ENCODE assay signal across 9 cellular contexts in the genomic region with DNA sequence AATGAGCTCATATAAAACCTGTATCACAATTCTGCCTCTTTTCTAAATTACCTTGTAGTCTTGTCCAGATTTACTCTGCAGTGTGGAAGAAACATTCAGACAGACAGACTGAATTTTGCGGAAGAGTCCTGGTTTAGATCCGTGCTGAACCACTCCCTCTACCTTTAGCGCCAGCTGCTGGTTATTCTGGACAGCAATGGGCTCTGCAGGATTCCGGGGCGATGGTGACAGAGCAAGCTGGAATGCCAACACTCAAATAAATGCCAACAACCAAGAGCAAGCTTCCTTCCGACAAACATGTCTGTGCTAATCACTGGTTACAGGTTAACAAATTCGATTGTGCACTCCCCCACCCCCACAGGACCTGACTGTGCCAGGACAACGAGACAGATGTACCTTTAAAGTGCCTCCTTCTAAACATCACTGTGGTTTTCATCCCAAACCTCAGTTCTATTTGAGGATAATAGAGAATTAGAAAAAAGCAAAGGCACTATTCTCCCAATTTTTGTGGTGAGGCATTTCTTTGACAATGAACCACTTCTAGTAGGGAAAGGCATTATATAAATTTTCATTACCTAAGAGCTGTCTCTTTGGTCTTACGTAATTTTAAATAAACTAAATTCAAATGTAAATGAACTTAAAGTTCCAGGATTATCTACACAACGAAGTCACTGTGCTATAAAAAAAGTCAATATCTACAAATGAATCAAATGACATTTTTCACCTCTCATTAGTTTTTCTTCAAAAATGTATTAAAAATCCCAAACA.
DNase-seq lines count a peak whose midpoint lies in the region; ATAC-seq and TF ChIP-seq lines count a peak whose summit lies in the region.
"Had no signal": no experiment of that assay in that cellular context is flagged by ENCODE, and none has a peak within 500 bp of the region (broad histone marks: within the 10 kb centered on the region; RNA-seq: fewer than 3 reads in every experiment).

No MANE protein-coding gene starts in this region.

- ATAC-seq in mucosa of descending colon, result peak; percentile 88
- ATAC-seq in HG02588 (IDR thresholded peaks at IDR 0.05; ENCODE audit: unreplicated experiment), result no peak
- no peak for ATAC-seq in GM19328 (IDR thresholded peaks at IDR 0.05; ENCODE audit: unreplicated experiment)
- ATAC-seq in stimulated activated naive CD8-positive, alpha-beta T cell treated with anti-CD3 and anti-CD28 coated beads, Interleukin-15, Interleukin-2, amounts not matched to agents 100 U/mL and 50 U/mL, for 24 hours, result no peak

- peak overlapping the region; percentile 52 for H3K27ac ChIP-seq in epithelial cell of prostate

- no peaks in the 10 kb centered on the region for H3K27me3 ChIP-seq in BJ (ENCODE audit: control insufficient read depth, insufficient read depth, low read length)

- no peaks in the 10 kb centered on the region for H3K9me3 ChIP-seq in mucosa of descending colon

- TF ChIP-seq CTCF in BJ (IDR thresholded peaks at IDR 0.05; ENCODE audit: insufficient read depth, low read depth, low read length) (peak; percentile 49), mucosa of descending colon (IDR thresholded peaks at IDR 0.05) (peak; percentile 47)

- DNase-seq in BJ (ENCODE audit: low read depth) (no peak), NCI-H226 (peak; percentile 1), epithelial cell of prostate (ENCODE audit: low read depth, low spot score) (peak; percentile 88), mucosa of descending colon (peak in 2 of 3 donors; percentile 68 to 77), NOMO-1 (lab: John Stamatoyannopoulos, UW; ENCODE audit: unreplicated experiment in 2 of 2) (no peak)
- DNase-seq in stimulated activated naive CD8-positive, alpha-beta T cell treated with anti-CD3 and anti-CD28 coated beads, Interleukin-15, Interleukin-2, amounts not matched to agents 100 U/mL and 50 U/mL, for 24 hours, result no peak
- DNase-seq: activated naive CD4-positive, alpha-beta T cell treated with Interleukin-2 at 50 U/mL for 16 hours had no signal

- H3K4me3 ChIP-seq in BJ (ENCODE audit: low read depth, low read length) (no peak overlapping the region), mucosa of descending colon (no peak overlapping the region)

- POLR2A ChIA-PET in BJ (lab: Charles Lee), result no interaction called here

- CTCF ChIA-PET in BJ (lab: Yijun Ruan, JAX), result interaction anchor here (0.7 to 1.4 kb wide), 5 partner anchors 8 to 266 kb away, joined by 3 to 5 read pairs (median 4); no protein-coding TSS in a partner anchor

- no peaks in the 10 kb centered on the region for H3K36me3 ChIP-seq in BJ (ENCODE audit: control insufficient read depth, insufficient read depth, low read length)
- no peaks in the 10 kb centered on the region for H3K36me3 ChIP-seq in mucosa of descending colon (ENCODE audit: low read depth)

- intact Hi-C loops in mucosa of descending colon (cut with DNase I, micrococcal nuclease), result no loop called here

- H3K4me1 ChIP-seq in mucosa of descending colon (ENCODE audit: low read depth), result peaks cover 2% of the 10 kb centered on the region

Comparison
In these comparisons a context has a peak if more than half of its experiments do, and no peak if none do; other contexts are left out.
1. DNase-seq: peak in NCI-H226 (single experiment), epithelial cell of prostate (single experiment) and mucosa of descending colon (2 of 3); none in BJ (single experiment), stimulated activated naive CD8-positive, alpha-beta T cell treated with anti-CD3 and anti-CD28 coated beads, Interleukin-15, Interleukin-2, amounts not matched to agents 100 U/mL and 50 U/mL, for 24 hours (single experiment) and NOMO-1 (0 of 2).